In genomic region chr6:152207915-152208714, GRCh38 we compare ENCODE assay signal across 1 cellular context.
TF ChIP-seq lines count a peak whose summit lies in the region.

No MANE protein-coding gene starts in this region.

TF ChIP-seq in HepG2, 621 proteins besides CTCF, POLR2A, EP300 and RAD21 (continues in another document):
- TF ChIP-seq FOXA3 (CRISPR knock-in tag; IDR thresholded peaks at IDR 0.05) (peak; percentile 92), FOXP1 (IDR thresholded peaks at IDR 0.05) (no peak), FOXP1 (CRISPR knock-in tag; IDR thresholded peaks at IDR 0.05) (peak; percentile 83), FOSL1 (CRISPR knock-in tag; IDR thresholded peaks at IDR 0.05; ENCODE audit: borderline replicate concordance) (no peak), WIZ (CRISPR knock-in tag; IDR thresholded peaks at IDR 0.05) (no peak), ZNF552 (CRISPR knock-in tag; IDR thresholded peaks at IDR 0.05; ENCODE audit: borderline replicate concordance) (no peak), ZBTB7B (CRISPR knock-in tag; IDR thresholded peaks at IDR 0.05) (no peak), FOXK1 (CRISPR knock-in tag; IDR thresholded peaks at IDR 0.05; ENCODE audit: borderline replicate concordance, low read depth) (peak; percentile 69; the same call in 1 of the 2 replicates), NFE2L1 (CRISPR knock-in tag; IDR thresholded peaks at IDR 0.05; ENCODE audit: borderline replicate concordance) (no peak), IRF1 (CRISPR knock-in tag; IDR thresholded peaks at IDR 0.05; ENCODE audit: low read depth) (no peak), TERF1 (CRISPR knock-in tag; IDR thresholded peaks at IDR 0.05) (no peak), IKZF1 (IDR thresholded peaks at IDR 0.05) (no peak), SIX4 (CRISPR knock-in tag; IDR thresholded peaks at IDR 0.05) (peak; percentile 17; the same call in 1 of the 2 replicates), FOSL2 (CRISPR knock-in tag; IDR thresholded peaks at IDR 0.05) (peak; percentile 33; the same call in 1 of the 2 replicates), ATF2 (CRISPR knock-in tag; IDR thresholded peaks at IDR 0.05) (0 out of 2 replicates have a peak, but pooled peaks have one; percentile 11), GFI1 (CRISPR knock-in tag; IDR thresholded peaks at IDR 0.05; ENCODE audit: borderline replicate concordance) (peak; percentile 63; the same call in 1 of the 2 replicates), PAXIP1 (CRISPR knock-in tag; conservative IDR thresholded peaks at IDR 0.05) (peak; percentile 38; the same call in 1 of the 2 replicates), HOXA3 (CRISPR knock-in tag; IDR thresholded peaks at IDR 0.05) (no peak), ZBTB42 (CRISPR knock-in tag; IDR thresholded peaks at IDR 0.05) (no peak), GATAD2A (CRISPR knock-in tag; IDR thresholded peaks at IDR 0.05) (peak; percentile 73), HMG20A (CRISPR knock-in tag; IDR thresholded peaks at IDR 0.05; ENCODE audit: borderline replicate concordance) (0 out of 2 replicates have a peak, but pooled peaks have one; percentile 25), ARID5B (CRISPR knock-in tag; IDR thresholded peaks at IDR 0.05) (peak; percentile 86), ZNF331 (CRISPR knock-in tag; IDR thresholded peaks at IDR 0.05) (peak; percentile 30; the same call in 1 of the 2 replicates), ZBTB33 (CRISPR knock-in tag; IDR thresholded peaks at IDR 0.05) (peak; percentile 51; the same call in 1 of the 2 replicates), TMF1 (CRISPR knock-in tag; IDR thresholded peaks at IDR 0.05; ENCODE audit: low read depth) (no peak), MTA3 (CRISPR knock-in tag; IDR thresholded peaks at IDR 0.05) (no peak), PAWR (CRISPR knock-in tag; IDR thresholded peaks at IDR 0.05; ENCODE audit: borderline replicate concordance) (no peak), SALL1 (CRISPR knock-in tag; IDR thresholded peaks at IDR 0.05) (peak; percentile 38; the same call in 1 of the 2 replicates), FOXA1 (IDR thresholded peaks at IDR 0.05) (no peak), FOXA1 (CRISPR knock-in tag; IDR thresholded peaks at IDR 0.05) (peak; percentile 82), ZNF160 (CRISPR knock-in tag; IDR thresholded peaks at IDR 0.05) (no peak), SRSF1 (optimal IDR thresholded peaks at IDR 0.05; ENCODE audit: low read depth, low read length) (no peak), CEBPB (IDR thresholded peaks at IDR 0.05; ENCODE audit: borderline replicate concordance, low read depth, low read length) (peak; percentile 99), ZNF703 (CRISPR knock-in tag; IDR thresholded peaks at IDR 0.05; ENCODE audit: borderline replicate concordance) (no peak), XBP1 (CRISPR knock-in tag; IDR thresholded peaks at IDR 0.05) (no peak), ZBTB20 (CRISPR knock-in tag; IDR thresholded peaks at IDR 0.05; ENCODE audit: borderline replicate concordance, low read depth) (peak; percentile 59; the same call in 1 of the 2 replicates), ZBTB14 (CRISPR knock-in tag; IDR thresholded peaks at IDR 0.05) (no peak), ZNF317 (CRISPR knock-in tag; IDR thresholded peaks at IDR 0.05) (0 out of 2 replicates have a peak, but pooled peaks have one; percentile 20), FOXJ3 (CRISPR knock-in tag; IDR thresholded peaks at IDR 0.05; ENCODE audit: borderline replicate concordance) (peak; percentile 70; the same call in 1 of the 2 replicates), TBX2 (CRISPR knock-in tag; IDR thresholded peaks at IDR 0.05; ENCODE audit: borderline replicate concordance) (peak; percentile 25; the same call in 1 of the 2 replicates), TRIM24 (CRISPR knock-in tag; IDR thresholded peaks at IDR 0.05) (0 out of 2 replicates have a peak, but pooled peaks have one; percentile 28), SMC3 (IDR thresholded peaks at IDR 0.05; ENCODE audit: low read length) (peak; percentile 34; the same call in 1 of the 2 replicates), KMT2A (CRISPR knock-in tag; IDR thresholded peaks at IDR 0.05) (no peak), CEBPG (CRISPR knock-in tag; IDR thresholded peaks at IDR 0.05) (peak; percentile 96), ZMYM4 (CRISPR knock-in tag; IDR thresholded peaks at IDR 0.05) (peak; percentile 60), NR2C2 (CRISPR knock-in tag; IDR thresholded peaks at IDR 0.05; ENCODE audit: borderline replicate concordance) (no peak), MTF2 (CRISPR knock-in tag; IDR thresholded peaks at IDR 0.05; ENCODE audit: borderline replicate concordance) (no peak), ATF4 (CRISPR knock-in tag; IDR thresholded peaks at IDR 0.05) (0 out of 4 replicates have a peak, but pooled peaks of 1 of the 2 experiments have one; percentile 31), POGZ (CRISPR knock-in tag; IDR thresholded peaks at IDR 0.05) (peak; percentile 47; the same call in 1 of the 2 replicates), ZNF780A (CRISPR knock-in tag; IDR thresholded peaks at IDR 0.05) (no peak), PPARG (CRISPR knock-in tag; conservative IDR thresholded peaks at IDR 0.05) (no peak), SOX6 (IDR thresholded peaks at IDR 0.05) (no peak), SOX6 (CRISPR knock-in tag; IDR thresholded peaks at IDR 0.05) (peak; percentile 41; the same call in 1 of the 2 replicates), PREB (CRISPR knock-in tag; IDR thresholded peaks at IDR 0.05) (no peak)
